In genomic region chr16:88132836-88133506, GRCh38 we compare ENCODE assay signal across 26 cellular contexts.
"Had no signal": no experiment of that assay in that cellular context is flagged by ENCODE, and none has a peak within 500 bp of the region (broad histone marks: within the 10 kb centered on the region; RNA-seq: fewer than 3 reads in every experiment).

No MANE protein-coding gene starts in this region.

- H3K27ac Mint-ChIP-seq: activated B cell treated with CpG ODN at 0.5 μM for 24 hours; activated CD4-positive, alpha-beta T cell treated with anti-CD3 and anti-CD28 coated beads for 36 hours; activated naive CD8-positive, alpha-beta T cell treated with anti-CD3 and anti-CD28 coated beads, Interleukin-2, amount 10 ng/mL, durations not matched to agents 7 days and 5 days; nephron progenitor cell; T-helper 17 cell had no signal

- H3K27me3 ChIP-seq: breast epithelium, colonic mucosa, dorsolateral prefrontal cortex, testis, vagina had no signal

- H3K36me3 Mint-ChIP-seq: activated naive CD8-positive, alpha-beta T cell treated with anti-CD3 and anti-CD28 coated beads, Interleukin-2, amount 10 ng/mL, durations not matched to agents 7 days and 5 days had no signal

- H3K27me3 Mint-ChIP-seq: activated CD4-positive, alpha-beta T cell treated with anti-CD3 and anti-CD28 coated beads for 36 hours; activated naive CD8-positive, alpha-beta T cell treated with anti-CD3 and anti-CD28 coated beads, Interleukin-2, amount 10 ng/mL, durations not matched to agents 7 days and 5 days had no signal

- H3K27ac ChIP-seq: breast epithelium, colonic mucosa, dorsolateral prefrontal cortex, testis, vagina had no signal

- H3K36me3 ChIP-seq: breast epithelium, colonic mucosa, vagina had no signal

- H3K9me3 Mint-ChIP-seq: activated B cell treated with CpG ODN at 0.5 μM for 24 hours had no signal

- H3K9me3 ChIP-seq: breast epithelium, colonic mucosa, mucosa of descending colon, testis, vagina had no signal

- H3K4me1 ChIP-seq: breast epithelium, colonic mucosa, testis, vagina had no signal

- DNase-seq: activated B cell treated with CpG ODN at 0.5 μM for 24 hours; activated CD4-positive, alpha-beta T cell treated with anti-CD3 and anti-CD28 coated beads for 36 hours; activated CD4-positive, alpha-beta T cell treated with anti-CD3 and anti-CD28 coated beads, Interleukin-2, amount 50 U/mL, for 4 hours; activated CD8-positive, alpha-beta memory T cell treated with anti-CD3 and anti-CD28 coated beads, Interleukin-2, amount 50 U/mL, for 48 hours; activated naive CD4-positive, alpha-beta T cell treated with Interleukin-2 at 50 U/mL for 16 hours; activated naive CD8-positive, alpha-beta T cell treated with anti-CD3 and anti-CD28 coated beads, Interleukin-2, amount 10 ng/mL, durations not matched to agents 7 days and 5 days; activated T-cell treated with anti-CD3 and anti-CD28 coated beads, Interleukin-2, amount 50 U/mL, for 48 hours; amniotic stem cell; colonic mucosa; dorsolateral prefrontal cortex; head of caudate nucleus; hypothalamus; left cardiac atrium; mesendoderm; nephron progenitor cell; occipital lobe; small intestine; stimulated activated CD4-positive, alpha-beta T cell treated with anti-CD3 and anti-CD28 coated beads, Interleukin-15, amount 100 ng/mL, for 24 hours; stimulated activated naive CD4-positive, alpha-beta T cell; T-helper 17 cell; testis; trophoblast cell had no signal

- H3K4me1 Mint-ChIP-seq: activated B cell treated with CpG ODN at 0.5 μM for 24 hours; activated CD4-positive, alpha-beta T cell treated with anti-CD3 and anti-CD28 coated beads for 36 hours; activated naive CD8-positive, alpha-beta T cell treated with anti-CD3 and anti-CD28 coated beads, Interleukin-2, amount 10 ng/mL, durations not matched to agents 7 days and 5 days; central memory CD8-positive, alpha-beta T cell; T-helper 17 cell had no signal

- H3K4me3 Mint-ChIP-seq: activated B cell treated with CpG ODN at 0.5 μM for 24 hours; activated CD4-positive, alpha-beta T cell treated with anti-CD3 and anti-CD28 coated beads for 36 hours; activated naive CD8-positive, alpha-beta T cell treated with anti-CD3 and anti-CD28 coated beads, Interleukin-2, amount 10 ng/mL, durations not matched to agents 7 days and 5 days; central memory CD8-positive, alpha-beta T cell; nephron progenitor cell; T-helper 17 cell had no signal

- H3K4me3 ChIP-seq: breast epithelium, colonic mucosa, dorsolateral prefrontal cortex, mucosa of descending colon, testis, vagina had no signal
